Comparison of ENCODE assay signal across 16 cellular contexts in the genomic region with DNA sequence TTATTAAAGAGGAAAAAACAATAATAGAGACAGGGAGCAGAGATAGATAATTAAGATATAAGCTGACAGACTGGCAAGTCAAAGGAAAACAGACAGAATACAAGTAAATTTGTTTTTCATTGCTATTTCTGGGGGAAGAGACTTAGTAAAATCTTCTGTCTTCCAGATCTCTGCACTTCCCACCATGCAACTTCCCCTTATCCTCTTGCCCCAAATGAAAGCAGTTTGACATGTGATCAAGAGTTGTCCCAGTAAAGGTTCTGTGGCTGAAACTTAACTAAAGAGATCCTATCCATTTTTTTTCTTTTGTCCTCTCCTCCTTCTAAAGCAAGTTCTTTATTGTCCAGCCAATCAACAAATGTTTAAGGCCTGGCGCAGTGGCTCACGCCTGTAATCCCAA. TPM values are rescaled to one million over a fixed set of nuclear protein-coding genes. Genes with fewer than 3 reads are reported as not detected.
DNase-seq lines count a peak whose midpoint lies in the region; ATAC-seq, FAIRE-seq and TF ChIP-seq lines count a peak whose summit lies in the region.
"Had no signal": no experiment of that assay in that cellular context is flagged by ENCODE, and none has a peak within 500 bp of the region (broad histone marks: within the 10 kb centered on the region; RNA-seq: fewer than 3 reads in every experiment).

No MANE protein-coding gene starts in this region.

- H3K4me1 Mint-ChIP-seq in Caco-2 (ENCODE audit: low read depth, unreplicated experiment) = peaks cover 18% of the 10 kb centered on the region

- H3K27ac Mint-ChIP-seq in Caco-2 (ENCODE audit: unreplicated experiment) = peak overlapping the region; percentile 94

- intact Hi-C loops in Caco-2 (cut with micrococcal nuclease; ENCODE audit: unreplicated experiment) = no loop called here
- intact Hi-C loops in kidney (cut with DNase I) = loop anchor here (10.0 kb wide), 1 partner anchor 70 kb away; a partner anchor contains a TSS

- no peak for ATAC-seq in HG02678 (IDR thresholded peaks at IDR 0.05; ENCODE audit: unreplicated experiment)

- no peak overlapping the region for H3K4me3 ChIP-seq in Caco-2 (ENCODE audit: low read depth, low read length)
- no peak overlapping the region for H3K4me3 ChIP-seq in kidney (ENCODE audit: low read length in 2 of 2)
- H3K4me3 ChIP-seq in skin epidermis = no peak overlapping the region
- H3K4me3 ChIP-seq: lung had no signal

- TF ChIP-seq CTCF in Caco-2 (IDR thresholded peaks at IDR 0.05; ENCODE audit: insufficient read depth in 1 of 2, low read depth in 1 of 2, low read length in 1 of 2, severe bottlenecking in 1 of 2, unreplicated experiment in 1 of 2) = no peak
- no peak for TF ChIP-seq CTCF in RWPE1 (conservative IDR thresholded peaks at IDR 0.05; ENCODE audit: low read depth)
- no peak for TF ChIP-seq CTCF in kidney (IDR thresholded peaks at IDR 0.05; ENCODE audit: borderline replicate concordance, extremely low read depth, insufficient read depth)
- no peak for TF ChIP-seq CTCF in GM20000 (IDR thresholded peaks at IDR 0.05; ENCODE audit: extremely low read depth, missing control alignments)

- H3K9me3 ChIP-seq in Caco-2 = no peaks in the 10 kb centered on the region
- no peaks in the 10 kb centered on the region for H3K9me3 ChIP-seq in kidney (ENCODE audit: control insufficient read depth in 1 of 2, low read length in 2 of 2)

- peak overlapping the region in 1 of 2 donors; percentile 99 for H3K9ac ChIP-seq in kidney (ENCODE audit: low read length in 2 of 2)

- POLR2A ChIA-PET in Caco-2 (lab: Charles Lee) (interaction anchor here (0.9 to 3.1 kb wide), 7 partner anchors 12 to 183 kb away, joined by 3 to 60 read pairs (median 20); a partner anchor contains a TSS), RWPE1 (lab: Yijun Ruan, JAX; ENCODE audit: low non-redundant PET) (no interaction called here)

- H3K27ac ChIP-seq in RWPE1 (0 out of 2 replicates have a peak overlapping the region, but pooled peaks have one; percentile 12), kidney (ENCODE audit: low read depth in 2 of 2, low read length in 2 of 2) (peak overlapping the region; percentile 99 to 100), skin epidermis (peak overlapping the region in 11 of 21 experiments; percentile 55 to 100 (median 98))

- H3K36me3 ChIP-seq in Caco-2 (ENCODE audit: control insufficient read depth, insufficient read depth, low read length) (peaks cover 8% of the 10 kb centered on the region), kidney (ENCODE audit: control insufficient read depth in 1 of 2, insufficient read depth in 2 of 2, low read length in 2 of 2) (peaks cover 18 to 27% of the 10 kb centered on the region in 2 donors)

- DNase-seq in Caco-2 (no peak), RWPE1 (ENCODE audit: low spot score) (no peak), kidney (no peak), GM20000 (ENCODE audit: low spot score) (no peak), HuH-7.5 (ENCODE audit: low spot score) (no peak)
- DNase-seq in activated CD8-positive, alpha-beta memory T cell treated with anti-CD3 and anti-CD28 coated beads for 24 hours = no peak
- DNase-seq: activated CD4-positive, alpha-beta T cell treated with anti-CD3 and anti-CD28 coated beads, Interleukin-2, amount 50 U/mL, for 48 hours; DMS153; NCI-H146; NCI-H82; T-cell had no signal

- H3K4me3 Mint-ChIP-seq in Caco-2 (ENCODE audit: unreplicated experiment) = no peak overlapping the region

- no peaks in the 10 kb centered on the region for H3K27me3 ChIP-seq in Caco-2 (replicated peaks; ENCODE audit: control insufficient read depth, insufficient read depth, low read length)

- CTCF ChIA-PET in Caco-2 (lab: Charles Lee) = interaction anchor here (0.5 to 4.5 kb wide), 21 partner anchors 9 to 363 kb away, joined by 3 to 135 read pairs (median 9); a partner anchor contains a TSS
- CTCF ChIA-PET in RWPE1 (lab: Yijun Ruan, JAX) = interaction anchor here (0.8 to 2.5 kb wide), 11 partner anchors 9 to 81 kb away, joined by 3 to 27 read pairs (median 5); a partner anchor contains a TSS

- no peak for FAIRE-seq in kidney (lab: Jason Lieb, UNC)
- FAIRE-seq: frontal cortex had no signal

- H3K27me3 Mint-ChIP-seq in Caco-2 (ENCODE audit: insufficient read depth, unreplicated experiment) = no peaks in the 10 kb centered on the region
- H3K27me3 Mint-ChIP-seq: activated naive CD4-positive, alpha-beta T cell treated with anti-CD3 and anti-CD28 coated beads, Interleukin-2, amount 50 U/mL, for 24 hours; T-cell had no signal

- no TSS peak for BruUV-seq in Caco-2 (replicated peaks; lab: Mats Ljungman, UMichigan)

- H3K9me3 Mint-ChIP-seq in Caco-2 (ENCODE audit: unreplicated experiment) = no peaks in the 10 kb centered on the region
- H3K9me3 Mint-ChIP-seq: activated naive CD4-positive, alpha-beta T cell treated with anti-CD3 and anti-CD28 coated beads, Interleukin-2, amount 50 U/mL, for 24 hours; T-cell had no signal

- peaks cover 41% of the 10 kb centered on the region for H3K36me3 Mint-ChIP-seq in Caco-2 (ENCODE audit: insufficient read depth, unreplicated experiment)
- H3K36me3 Mint-ChIP-seq: activated naive CD4-positive, alpha-beta T cell treated with anti-CD3 and anti-CD28 coated beads, Interleukin-2, amount 50 U/mL, for 24 hours had no signal

- H3K4me1 ChIP-seq in Caco-2 (peaks cover 16% of the 10 kb centered on the region), kidney (ENCODE audit: control insufficient read depth in 1 of 2, insufficient read depth in 1 of 2, low read depth in 1 of 2, low read length in 2 of 2) (peaks cover 12 to 16% of the 10 kb centered on the region in 2 donors)

RNA-seq across cellular contexts. Expression of a gene that starts 1.5 kb away (rescaled TPM):
- total RNA-seq in Caco-2 (2022) = 303 and 309 TPM in 2 replicates
- 141 TPM for total RNA-seq in kidney
- polyA plus RNA-seq in kidney (ENCODE audit: insufficient read depth, low read depth, low replicate concordance) = 289 TPM

RNA-seq across cellular contexts. Expression of a gene that starts 11.8 kb away (rescaled TPM):
- total RNA-seq in Caco-2 (2022) (264 and 285 TPM in 2 replicates), kidney (269 TPM)
- polyA plus RNA-seq in kidney (ENCODE audit: insufficient read depth, low read depth, low replicate concordance) = 590 TPM

RNA-seq across cellular contexts. Expression of a gene that starts 17.9 kb away (rescaled TPM):
- total RNA-seq in Caco-2 (2022) (1.9 and 3.2 TPM in 2 replicates), kidney (1.3 TPM)
- not detected for polyA plus RNA-seq in kidney (ENCODE audit: insufficient read depth, low read depth, low replicate concordance)

RNA-seq across cellular contexts. Expression of a gene that starts 30.6 kb away (rescaled TPM):
- total RNA-seq in Caco-2 (2022) = 56.8 and 61.9 TPM in 2 replicates
- 71.9 TPM for total RNA-seq in kidney
- polyA plus RNA-seq in kidney (ENCODE audit: insufficient read depth, low read depth, low replicate concordance) = 94.1 TPM

RNA-seq across cellular contexts. Expression of a gene that starts 34.9 kb away (rescaled TPM):
- not detected in 2 replicates for total RNA-seq in Caco-2 (2022)
- 38.1 TPM for total RNA-seq in kidney
- polyA plus RNA-seq in kidney (ENCODE audit: insufficient read depth, low read depth, low replicate concordance) = 12.2 TPM

Comparison
In these comparisons a context has a peak if more than half of its experiments do, and no peak if none do; other contexts are left out.
1. H3K27ac ChIP-seq: peak in every context shown above with its lines; median percentile 100 in kidney; 98 in skin epidermis; 12 in RWPE1.